ENCODE assay signal across 11 cellular contexts in the genomic region with DNA sequence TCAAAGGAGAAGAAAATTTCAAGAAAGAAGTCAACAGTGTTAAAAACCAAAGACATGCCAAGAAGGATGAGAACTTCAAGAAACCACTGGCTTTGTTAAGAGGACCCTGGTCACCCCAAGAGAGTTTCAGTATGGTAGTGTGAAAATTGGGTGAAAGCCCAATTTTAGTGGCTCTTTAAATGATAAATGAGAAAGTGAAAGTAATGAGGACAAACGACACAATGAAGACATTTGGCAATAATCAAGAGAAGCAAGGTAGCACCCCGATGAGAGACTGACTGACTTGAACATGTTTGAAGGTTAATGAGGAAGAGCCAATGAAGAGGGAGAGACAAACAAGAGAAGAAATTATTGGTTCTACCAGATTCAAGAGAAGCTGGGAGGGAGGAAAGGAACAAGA. TPM values are rescaled to one million over a fixed set of nuclear protein-coding genes. Genes with fewer than 3 reads are reported as not detected.
DNase-seq lines count a peak whose midpoint lies in the region; ATAC-seq, FAIRE-seq and TF ChIP-seq lines count a peak whose summit lies in the region.
"Had no signal": no experiment of that assay in that cellular context is flagged by ENCODE, and none has a peak within 500 bp of the region (broad histone marks: within the 10 kb centered on the region; RNA-seq: fewer than 3 reads in every experiment).

No MANE protein-coding gene starts in this region.

- intact Hi-C loops in Panc1 (cut with micrococcal nuclease; ENCODE audit: unreplicated experiment), result loop anchor here (10.0 kb wide), 2 partner anchors 320 to 530 kb away; no protein-coding TSS in a partner anchor

- no peaks in the 10 kb centered on the region for H3K27me3 ChIP-seq in Panc1 (ENCODE audit: control insufficient read depth, insufficient read depth, low read length)
- H3K27me3 ChIP-seq in small intestine (ENCODE audit: control insufficient read depth in 2 of 2, insufficient read depth in 2 of 2, low read length in 2 of 2), result no peaks in the 10 kb centered on the region
- H3K27me3 ChIP-seq in endodermal cell (ENCODE audit: control insufficient read depth, insufficient read depth, low read length, poor library complexity, severe bottlenecking), result no peaks in the 10 kb centered on the region
- H3K27me3 ChIP-seq in BE2C, result no peaks in the 10 kb centered on the region

- no peak for DNase-seq in activated T-cell treated with anti-CD3 and anti-CD28 coated beads, Interleukin-2, amount 50 U/mL, for 4 hours
- no peak for DNase-seq in activated T-cell treated with anti-CD3 and anti-CD28 coated beads, Interleukin-2, amount 50 U/mL, for 1 hour
- DNase-seq in Panc1 (ENCODE audit: low read depth, low spot score) (no peak), small intestine (peak; percentile 20), endodermal cell (no peak), BE2C (no peak), RWPE1 (ENCODE audit: low spot score) (no peak)
- DNase-seq: effector CD4-positive, alpha-beta T cell; naive B cell; NCI-H1694 had no signal

- H3K36me3 Mint-ChIP-seq in activated T-cell treated with anti-CD3 and anti-CD28 coated beads, Interleukin-2, amount 50 U/mL, for 4 hours (ENCODE audit: insufficient read depth), result no peaks in the 10 kb centered on the region
- no peaks in the 10 kb centered on the region for H3K36me3 Mint-ChIP-seq in endodermal cell (ENCODE audit: low read depth)
- H3K36me3 Mint-ChIP-seq: naive B cell had no signal

- FAIRE-seq in small intestine (lab: Jason Lieb, UNC), result no peak

- TF ChIP-seq CTCF in Panc1 (IDR thresholded peaks at IDR 0.05), result no peak
- TF ChIP-seq CTCF in endodermal cell (conservative IDR thresholded peaks at IDR 0.05), result no peak
- TF ChIP-seq CTCF in BE2C (IDR thresholded peaks at IDR 0.05; ENCODE audit: low read depth, low read length), result no peak
- TF ChIP-seq CTCF in RWPE1 (conservative IDR thresholded peaks at IDR 0.05; ENCODE audit: low read depth), result no peak

- no TSS peak for BruUV-seq in Panc1 (replicated peaks; lab: Mats Ljungman, UMichigan)

- H3K27ac ChIP-seq in Panc1 (ENCODE audit: low read length) (peak overlapping the region; percentile 1; the same call in 1 of the 2 replicates), small intestine (ENCODE audit: low read depth in 1 of 2, low read length in 1 of 2) (peak overlapping the region in 1 of 2 donors; percentile 51), endodermal cell (ENCODE audit: low read depth, low read length) (no peak overlapping the region), RWPE1 (no peak overlapping the region)

- H3K36me3 ChIP-seq in Panc1 (ENCODE audit: control insufficient read depth, insufficient read depth, low read length) (no peaks in the 10 kb centered on the region), small intestine (ENCODE audit: control insufficient read depth in 2 of 2, insufficient read depth in 2 of 2, low read length in 2 of 2) (no peaks in the 10 kb centered on the region), endodermal cell (ENCODE audit: control insufficient read depth, insufficient read depth, low read length) (no peaks in the 10 kb centered on the region), BE2C (no peaks in the 10 kb centered on the region)

- CTCF ChIA-PET in Panc1 (lab: Charles Lee) (interaction anchor here (0.7 to 1.1 kb wide), 2 partner anchors 149 to 168 kb away, joined by 3 read pairs; no protein-coding TSS in a partner anchor), RWPE1 (lab: Yijun Ruan, JAX) (interaction anchor here (0.6 to 1.3 kb wide), 2 partner anchors 294 to 321 kb away, joined by 3 to 7 read pairs; no protein-coding TSS in a partner anchor)

- H3K9ac ChIP-seq in endodermal cell (ENCODE audit: extremely low read depth, low read length, poor library complexity, severe bottlenecking), result no peak overlapping the region

- H3K4me1 Mint-ChIP-seq in activated T-cell treated with anti-CD3 and anti-CD28 coated beads, Interleukin-2, amount 50 U/mL, for 4 hours (ENCODE audit: low read depth), result peaks cover 17% of the 10 kb centered on the region
- no peaks in the 10 kb centered on the region for H3K4me1 Mint-ChIP-seq in endodermal cell

- peaks cover 3% of the 10 kb centered on the region for H3K9me3 Mint-ChIP-seq in activated T-cell treated with anti-CD3 and anti-CD28 coated beads, Interleukin-2, amount 50 U/mL, for 4 hours
- H3K9me3 Mint-ChIP-seq in endodermal cell, result peaks cover 4% of the 10 kb centered on the region

- no peak overlapping the region for H3K4me3 Mint-ChIP-seq in activated T-cell treated with anti-CD3 and anti-CD28 coated beads, Interleukin-2, amount 50 U/mL, for 4 hours
- H3K4me3 Mint-ChIP-seq in endodermal cell, result no peak overlapping the region
- H3K4me3 Mint-ChIP-seq: naive B cell had no signal

- H3K27ac Mint-ChIP-seq in endodermal cell, result no peak overlapping the region
- H3K27ac Mint-ChIP-seq: naive B cell had no signal

- ATAC-seq in activated T-cell treated with anti-CD3 and anti-CD28 coated beads, Interleukin-2, amount 50 U/mL, for 4 hours, result peak; percentile 25 to 39
- ATAC-seq in HG02943 (IDR thresholded peaks at IDR 0.05; ENCODE audit: low read depth, unreplicated experiment) (peak; percentile 44), Panc1 (no peak)

- 0% methylated on average over 2 of the region's 2 CpGs for WGBS in small intestine, 3 donors
- WGBS in endodermal cell (ENCODE audit: insufficient coverage in 1 of 2, insufficient read length in 1 of 2), 2 experiments, result 0% methylated on average over 2 of the region's 2 CpGs

- no peaks in the 10 kb centered on the region for H3K27me3 Mint-ChIP-seq in activated T-cell treated with anti-CD3 and anti-CD28 coated beads, Interleukin-2, amount 50 U/mL, for 4 hours (ENCODE audit: low read depth)
- peaks cover 2% of the 10 kb centered on the region for H3K27me3 Mint-ChIP-seq in endodermal cell (ENCODE audit: insufficient read depth)
- H3K27me3 Mint-ChIP-seq: naive B cell had no signal

- H3K9me3 ChIP-seq in Panc1 (ENCODE audit: control insufficient read depth, insufficient read depth, low read depth, low read length), result peaks cover 5% of the 10 kb centered on the region; the same call in 1 of the 2 replicates
- no peaks in the 10 kb centered on the region for H3K9me3 ChIP-seq in small intestine (ENCODE audit: control insufficient read depth, low read depth)
- H3K9me3 ChIP-seq in endodermal cell (ENCODE audit: control insufficient read depth, low read length), result peaks cover 3% of the 10 kb centered on the region
- H3K9me3 ChIP-seq in BE2C, result no peaks in the 10 kb centered on the region

- H3K4me1 ChIP-seq in Panc1 (ENCODE audit: control insufficient read depth, insufficient read depth, low read length), result peaks cover 12% of the 10 kb centered on the region
- no peaks in the 10 kb centered on the region for H3K4me1 ChIP-seq in small intestine (ENCODE audit: control insufficient read depth in 2 of 2, insufficient read depth in 1 of 2, low read depth in 1 of 2, low read length in 1 of 2)
- no peaks in the 10 kb centered on the region for H3K4me1 ChIP-seq in endodermal cell (ENCODE audit: control insufficient read depth, insufficient read depth, low read length)
- no peaks in the 10 kb centered on the region for H3K4me1 ChIP-seq in BE2C

- POLR2A ChIA-PET in Panc1 (lab: Charles Lee), result no interaction called here
- POLR2A ChIA-PET in RWPE1 (lab: Yijun Ruan, JAX; ENCODE audit: low non-redundant PET), result no interaction called here

- in situ Hi-C loops in Panc1 (cut with HindIII; ENCODE audit: low pct_unique_long_range_greater_than_20kb, low sequenced_read_pairs), result no loop called here

- H3K4me3 ChIP-seq in Panc1 (ENCODE audit: low read depth in 2 of 2, low read length in 2 of 2) (no peak overlapping the region), small intestine (ENCODE audit: low read depth in 1 of 2, low read length in 2 of 2) (no peak overlapping the region), endodermal cell (ENCODE audit: low read length) (no peak overlapping the region), BE2C (ENCODE audit: low read depth, low read length) (no peak overlapping the region)

RNA-seq across cellular contexts. Expression of a gene that starts 36.9 kb away (rescaled TPM):
- not detected for total RNA-seq in activated T-cell treated with anti-CD3 and anti-CD28 coated beads, Interleukin-2, amount 50 U/mL, for 4 hours
- not detected for total RNA-seq in Panc1 (2021; ENCODE audit: unreplicated experiment)
- not detected for polyA plus RNA-seq in Panc1 (2012; ENCODE audit: insufficient read length)
- under 1 TPM in 1 of 3 donors, not detected in 2; 0.18 TPM for polyA plus RNA-seq in small intestine
- total RNA-seq in endodermal cell, result not detected
- 0.21 TPM for polyA plus RNA-seq in endodermal cell (2013, experiment 1 of 2)
- polyA plus RNA-seq in endodermal cell (2013, experiment 2 of 2), result not detected
- polyA plus RNA-seq in BE2C (2012; ENCODE audit: insufficient read depth, insufficient read length, low read depth), result not detected

RNA-seq across cellular contexts. Expression of a gene that starts 43.9 kb away (rescaled TPM):
- total RNA-seq in activated T-cell treated with anti-CD3 and anti-CD28 coated beads, Interleukin-2, amount 50 U/mL, for 4 hours, result 10 to 100 TPM; 88.2 to 96.1 (median 92.9) TPM
- total RNA-seq in Panc1 (2021; ENCODE audit: unreplicated experiment) (73.0 TPM), endodermal cell (10 to 100 TPM; 31.6 to 34.0 TPM)
- polyA plus RNA-seq in Panc1 (2012; ENCODE audit: insufficient read length), result 43.2 TPM
- polyA plus RNA-seq in small intestine, result 10 to 100 TPM; 24.3 to 41.1 (median 32.2) TPM
- polyA plus RNA-seq in endodermal cell (2013, experiment 1 of 2), result 54.9 TPM
- 58.0 TPM for polyA plus RNA-seq in endodermal cell (2013, experiment 2 of 2)
- 49.7 TPM for polyA plus RNA-seq in BE2C (2012; ENCODE audit: insufficient read depth, insufficient read length, low read depth)
